Comparison of ENCODE assay signal across 14 cellular contexts in the genomic region with DNA sequence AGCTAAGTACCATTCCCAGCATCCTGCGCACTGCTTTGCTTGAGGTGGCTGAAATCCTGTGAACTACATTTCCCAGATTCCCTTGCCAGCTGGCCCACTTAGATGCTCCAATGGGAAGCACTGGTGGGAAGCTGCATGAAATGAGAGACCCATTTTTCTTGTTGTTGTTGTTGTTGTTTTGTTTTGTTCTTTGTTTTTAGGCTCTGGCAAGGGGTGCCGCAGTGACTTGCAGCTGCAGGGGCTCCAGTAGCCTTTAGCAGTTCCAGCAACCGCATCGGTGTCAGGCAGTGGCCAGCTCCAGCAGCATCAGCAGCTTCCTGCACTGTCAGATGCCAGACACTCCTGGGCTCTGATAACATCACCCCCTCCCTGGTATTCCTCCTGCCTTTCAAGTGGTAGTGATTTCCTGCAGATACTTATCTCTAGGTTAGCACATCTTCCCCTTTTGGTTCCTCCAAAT. TPM values are rescaled to one million over a fixed set of nuclear protein-coding genes. Genes with fewer than 3 reads are reported as not detected.
A peak's percentile ranks its signal among the peaks of the same experiment; 100 is the strongest.
DNase-seq lines count a peak whose midpoint lies in the region; TF ChIP-seq lines count a peak whose summit lies in the region.
"Had no signal": no experiment of that assay in that cellular context is flagged by ENCODE, and none has a peak within 500 bp of the region (broad histone marks: within the 10 kb centered on the region; RNA-seq: fewer than 3 reads in every experiment).

No MANE protein-coding gene starts in this region.

- H2BK5ac ChIP-seq in mesenchymal stem cell (ENCODE audit: low read depth, low read length, poor library complexity, severe bottlenecking) = no peak overlapping the region

- no peak overlapping the region for H2BK120ac ChIP-seq in mesenchymal stem cell (ENCODE audit: low read depth, low read length)

- H3K18ac ChIP-seq in mesenchymal stem cell (ENCODE audit: low read depth in 1 of 2, low read length in 2 of 2) = no peak overlapping the region

- H3K27ac ChIP-seq in cingulate gyrus (ENCODE audit: low read depth, low read length) (peak overlapping the region; percentile 84), mesenchymal stem cell (ENCODE audit: low read length, poor library complexity, severe bottlenecking) (no peak overlapping the region)
- H3K27ac ChIP-seq: SK-N-MC, tibial artery had no signal

- in situ Hi-C loops in KBM-7 (cut with MboI; ENCODE audit: low pct_unique_long_range_greater_than_20kb, low sequenced_read_pairs) = no loop called here

- no peaks in the 10 kb centered on the region for H3K27me3 ChIP-seq in BE2C
- H3K27me3 ChIP-seq in mesenchymal stem cell (ENCODE audit: control insufficient read depth in 1 of 2, insufficient read depth in 1 of 2, low read length in 2 of 2) = peaks cover 0 to 15% of the 10 kb centered on the region in 2 experiments

- no peaks in the 10 kb centered on the region for H3K9me3 ChIP-seq in BE2C
- H3K9me3 ChIP-seq in mesenchymal stem cell (ENCODE audit: control insufficient read depth, low read length) = no peaks in the 10 kb centered on the region
- H3K9me3 ChIP-seq: tibial artery had no signal

- TF ChIP-seq CTCF in BE2C (IDR thresholded peaks at IDR 0.05; ENCODE audit: low read depth, low read length) = no peak

- H2BK12ac ChIP-seq in mesenchymal stem cell (ENCODE audit: low read length in 2 of 2) = no peak overlapping the region

- DNase-seq in BE2C (peak; percentile 71), KBM-7 (peak; percentile 59), mesenchymal stem cell (peak; percentile 9), HUDEP-2 (lab: John Stamatoyannopoulos, UW; ENCODE audit: unreplicated experiment in 76 of 76) (no peak), NCI-H526 treated with DMSO at 0.1 percent for 48 hours (lab: John Stamatoyannopoulos, UW) (no peak)
- DNase-seq in NK-92 treated with Interleukin-12 subunit alpha and Interleukin-12 subunit beta, amount 100 ng/mL, for 24 hours (lab: John Stamatoyannopoulos, UW) = no peak
- DNase-seq in stimulated activated CD8-positive, alpha-beta memory T cell treated with anti-CD3 and anti-CD28 coated beads, Interleukin-4, amount 100 ng/mL, for 48 hours = no peak
- DNase-seq: Calu3; NCI-H2107; right cardiac atrium; stimulated activated CD4-positive, alpha-beta T cell treated with anti-CD3 and anti-CD28 coated beads, Interleukin-1b, Interleukin-23, amount 100 ng/mL, for 48 hours; tibial artery had no signal

- no peak overlapping the region for H2AFZ ChIP-seq in mesenchymal stem cell (ENCODE audit: low read depth, low read length)

- H3K36me3 ChIP-seq in BE2C (no peaks in the 10 kb centered on the region), mesenchymal stem cell (ENCODE audit: control insufficient read depth in 1 of 2, insufficient read depth in 2 of 2, low read depth in 1 of 2, low read length in 2 of 2) (no peaks in the 10 kb centered on the region)
- H3K36me3 ChIP-seq: tibial artery had no signal

- H3K4ac ChIP-seq in mesenchymal stem cell (ENCODE audit: low read depth in 1 of 2, low read length in 2 of 2) = no peak overlapping the region

- no peaks in the 10 kb centered on the region for H3K79me1 ChIP-seq in mesenchymal stem cell (replicated peaks; ENCODE audit: low read length, poor library complexity, severe bottlenecking)

- H2BK15ac ChIP-seq in mesenchymal stem cell (ENCODE audit: low read depth, poor library complexity, severe bottlenecking) = no peak overlapping the region

- H3K4me1 ChIP-seq in BE2C (peaks cover 20% of the 10 kb centered on the region), mesenchymal stem cell (ENCODE audit: control insufficient read depth, insufficient read depth, low read depth, low read length) (no peaks in the 10 kb centered on the region)
- H3K4me1 ChIP-seq: tibial artery had no signal

- no peak overlapping the region for H4K91ac ChIP-seq in mesenchymal stem cell (ENCODE audit: low read length)

- no peak overlapping the region for H3K4me2 ChIP-seq in mesenchymal stem cell (ENCODE audit: low read length, poor library complexity, severe bottlenecking)

- H3K9ac ChIP-seq in mesenchymal stem cell (ENCODE audit: low read length) = no peak overlapping the region

- no peak overlapping the region for H2AK5ac ChIP-seq in mesenchymal stem cell (ENCODE audit: low read length, severe bottlenecking)

- peak overlapping the region; percentile 53 for H3K4me3 ChIP-seq in BE2C (ENCODE audit: low read depth, low read length)
- no peak overlapping the region for H3K4me3 ChIP-seq in mesenchymal stem cell (ENCODE audit: insufficient read depth in 1 of 2, low read depth in 1 of 2, low read length in 2 of 2)
- H3K4me3 ChIP-seq: SK-N-MC, tibial artery had no signal

- no peak overlapping the region for H3K23ac ChIP-seq in mesenchymal stem cell (ENCODE audit: low read length in 2 of 2)

- no peak overlapping the region for H3K14ac ChIP-seq in mesenchymal stem cell (ENCODE audit: low read length in 2 of 2)

- WGBS in mesenchymal stem cell = 30% methylated on average over 4 of the region's 4 CpGs

- peak overlapping the region; percentile 1 for H4K8ac ChIP-seq in mesenchymal stem cell (ENCODE audit: low read length)

RNA-seq across cellular contexts. Expression of gene EGLN3, which starts 8.8 kb away (rescaled TPM):
- 16.5 TPM for polyA plus RNA-seq in BE2C (2012; ENCODE audit: insufficient read depth, insufficient read length, low read depth)
- polyA plus RNA-seq in mesenchymal stem cell (2013, experiment 1 of 2) = 0.28 TPM
- polyA plus RNA-seq in mesenchymal stem cell (2013, experiment 2 of 2) = 0.25 TPM

Comparison
In these comparisons a context has a peak if more than half of its experiments do, and no peak if none do; other contexts are left out.
1. DNase-seq: peak in BE2C (single experiment), KBM-7 (single experiment) and mesenchymal stem cell (single experiment); none in HUDEP-2 (0 of 76), NCI-H526 treated with DMSO at 0.1 percent for 48 hours (single experiment), NK-92 treated with Interleukin-12 subunit alpha and Interleukin-12 subunit beta, amount 100 ng/mL, for 24 hours (single experiment) and stimulated activated CD8-positive, alpha-beta memory T cell treated with anti-CD3 and anti-CD28 coated beads, Interleukin-4, amount 100 ng/mL, for 48 hours (single experiment).